ENCODE assay signal across 2 cellular contexts in the genomic region with DNA sequence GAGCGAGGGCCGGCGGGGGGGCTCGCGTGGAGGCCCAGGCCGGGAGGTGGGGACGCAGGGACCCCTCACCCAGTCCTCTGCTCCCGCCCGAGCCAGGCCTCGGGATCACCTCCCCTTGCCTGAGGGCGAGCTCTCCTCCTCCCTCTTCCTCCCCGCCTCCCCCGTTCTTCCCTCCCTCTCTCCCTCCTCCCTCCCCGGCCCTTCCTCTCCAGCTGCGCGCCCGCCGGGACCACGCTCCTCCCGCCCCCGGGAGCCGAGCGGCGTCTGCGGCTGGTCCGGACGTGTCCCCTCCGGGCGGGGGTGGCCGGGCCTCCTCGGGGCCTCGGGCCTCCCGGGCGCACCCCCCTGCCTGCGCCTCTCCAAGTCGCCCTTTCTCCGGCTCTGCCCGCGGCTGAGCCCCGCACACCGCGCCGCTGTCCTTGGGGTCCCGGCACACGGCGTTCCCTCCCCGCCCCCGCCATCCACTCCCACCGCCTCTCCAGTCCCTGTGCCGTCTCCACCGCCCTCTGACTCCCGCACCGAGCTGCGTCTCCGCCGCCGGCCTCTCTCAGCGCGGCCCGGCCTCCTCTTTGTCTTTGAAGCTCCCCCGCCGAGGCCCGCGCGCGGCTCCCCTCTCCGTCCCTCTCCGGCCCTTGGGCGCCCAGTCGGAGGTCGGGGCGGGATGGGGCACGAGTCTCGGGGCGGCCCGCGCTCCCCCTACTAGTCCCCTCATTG.
A peak's percentile ranks its signal among the peaks of the same experiment; 100 is the strongest.
TF ChIP-seq lines count a peak whose summit lies in the region.

No MANE protein-coding gene starts in this region.

TF ChIP-seq in GM23338, 12 proteins besides CTCF, POLR2A, EP300 and RAD21:
- TF ChIP-seq EZH2 (IDR thresholded peaks at IDR 0.05; ENCODE audit: low read depth, unreplicated experiment): peak; percentile 40
- TF ChIP-seq NANOG (IDR thresholded peaks at IDR 0.05; ENCODE audit: borderline replicate concordance): no peak
- TF ChIP-seq, protein P1, sequence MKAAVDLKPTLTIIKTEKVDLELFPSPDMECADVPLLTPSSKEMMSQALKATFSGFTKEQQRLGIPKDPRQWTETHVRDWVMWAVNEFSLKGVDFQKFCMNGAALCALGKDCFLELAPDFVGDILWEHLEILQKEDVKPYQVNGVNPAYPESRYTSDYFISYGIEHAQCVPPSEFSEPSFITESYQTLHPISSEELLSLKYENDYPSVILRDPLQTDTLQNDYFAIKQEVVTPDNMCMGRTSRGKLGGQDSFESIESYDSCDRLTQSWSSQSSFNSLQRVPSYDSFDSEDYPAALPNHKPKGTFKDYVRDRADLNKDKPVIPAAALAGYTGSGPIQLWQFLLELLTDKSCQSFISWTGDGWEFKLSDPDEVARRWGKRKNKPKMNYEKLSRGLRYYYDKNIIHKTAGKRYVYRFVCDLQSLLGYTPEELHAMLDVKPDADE (IDR thresholded peaks at IDR 0.05): no peak

TF ChIP-seq in endothelial cell of umbilical vein, 7 proteins besides CTCF, POLR2A, EP300 and RAD21 (continued from another document):
- TF ChIP-seq POLR2AphosphoS5 (IDR thresholded peaks at IDR 0.05; ENCODE audit: insufficient read depth, low read depth, low read length): no peak
